In the genomic region with DNA sequence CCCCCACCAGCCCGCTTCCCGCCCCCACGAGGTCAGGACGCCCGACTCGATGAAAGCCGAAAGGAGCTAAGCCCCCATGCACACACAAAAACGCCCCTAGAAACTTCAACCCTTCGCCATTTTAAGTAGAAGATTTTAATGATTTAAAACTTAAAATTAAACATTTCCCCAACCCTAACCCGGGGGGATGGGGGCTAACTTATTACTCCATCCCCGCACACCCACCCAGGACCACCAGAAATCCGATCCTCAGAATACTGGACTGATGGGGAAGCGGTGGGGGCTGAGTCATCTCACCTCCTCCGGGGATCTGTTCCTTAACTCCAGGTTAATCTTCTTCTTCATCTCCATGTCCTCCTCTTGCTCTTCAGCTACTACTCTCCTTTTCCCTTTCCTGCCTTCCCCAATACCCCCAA, we compare ENCODE assay signal across 8 cellular contexts. TPM values are rescaled to one million over a fixed set of nuclear protein-coding genes. Genes with fewer than 3 reads are reported as not detected.
DNase-seq lines count a peak whose midpoint lies in the region; ATAC-seq and TF ChIP-seq lines count a peak whose summit lies in the region.

No MANE protein-coding gene starts in this region.

- no peaks in the 10 kb centered on the region for H3K27me3 Mint-ChIP-seq in activated T-cell treated with anti-CD3 and anti-CD28 coated beads, Interleukin-2, amount 50 U/mL, for 72 hours (ENCODE audit: low read depth)

- peaks cover 2 to 4% of the 10 kb centered on the region in 2 donors for H3K36me3 Mint-ChIP-seq in activated T-cell treated with anti-CD3 and anti-CD28 coated beads, Interleukin-2, amount 50 U/mL, for 72 hours (ENCODE audit: insufficient read depth in 2 of 2)

- TF ChIP-seq POLR2A in stomach (IDR thresholded peaks at IDR 0.05) = no peak

- no peak overlapping the region for H3K27ac Mint-ChIP-seq in activated T-cell treated with anti-CD3 and anti-CD28 coated beads, Interleukin-2, amount 50 U/mL, for 72 hours

- intact Hi-C loops in stomach (cut with DNase I; ENCODE audit: low total_unique reads) = no loop called here

- H3K4me3 Mint-ChIP-seq in activated T-cell treated with anti-CD3 and anti-CD28 coated beads, Interleukin-2, amount 50 U/mL, for 72 hours = no peak overlapping the region

- H3K9me3 Mint-ChIP-seq in activated T-cell treated with anti-CD3 and anti-CD28 coated beads, Interleukin-2, amount 50 U/mL, for 72 hours = no peaks in the 10 kb centered on the region

- H3K27me3 ChIP-seq in stomach = no peaks in the 10 kb centered on the region

- peak; percentile 47 for DNase-seq in CD1c-positive myeloid dendritic cell (ENCODE audit: extremely low spot score)
- no peak for DNase-seq in HFF-Myc (ENCODE audit: extremely low read depth, low read depth)
- DNase-seq in activated T-cell treated with anti-CD3 and anti-CD28 coated beads, Interleukin-2, amount 50 U/mL, for 72 hours = peak; percentile 35 to 45
- DNase-seq in hepatic stellate cell (ENCODE audit: low spot score) = peak; percentile 52
- no peak for DNase-seq in stomach
- DNase-seq in DMS153 treated with DMSO at 0.1 percent for 48 hours (lab: John Stamatoyannopoulos, UW; ENCODE audit: unreplicated experiment) = no peak

- H3K4me3 ChIP-seq in HFF-Myc (replicated peaks; ENCODE audit: low read depth, low read length) (peak overlapping the region; percentile 98), stomach (peak overlapping the region; percentile 78 to 95 (median 90))

- peaks cover 0 to 9% (median 9%) of the 10 kb centered on the region in 4 donors for H3K36me3 ChIP-seq in stomach

- H3K9me3 ChIP-seq in stomach = no peaks in the 10 kb centered on the region

- H3K4me1 Mint-ChIP-seq in activated T-cell treated with anti-CD3 and anti-CD28 coated beads, Interleukin-2, amount 50 U/mL, for 72 hours (ENCODE audit: low read depth) = peaks cover 19% of the 10 kb centered on the region

- H3K27ac ChIP-seq in stomach = peak overlapping the region; percentile 81 to 99 (median 94)

- TF ChIP-seq EP300 in stomach (IDR thresholded peaks at IDR 0.05) = no peak

- WGBS in stomach, 5 donors = 0 to 2% (median 1%) methylated on average over 14 of the region's 14 CpGs

- no peak for TF ChIP-seq CTCF in HFF-Myc (IDR thresholded peaks at IDR 0.05; ENCODE audit: low read depth, low read length, missing control alignments)
- no peak for TF ChIP-seq CTCF in stomach (IDR thresholded peaks at IDR 0.05)

- H3K4me1 ChIP-seq in stomach = peaks cover 4 to 30% (median 16%) of the 10 kb centered on the region in 4 donors

- ATAC-seq in activated T-cell treated with anti-CD3 and anti-CD28 coated beads, Interleukin-2, amount 50 U/mL, for 72 hours (replicated peaks in 1 of 2) = peak; percentile 0 to 4
- no peak for ATAC-seq in GM18520 (IDR thresholded peaks at IDR 0.05; ENCODE audit: unreplicated experiment)
- no peak for ATAC-seq in HG03196 (IDR thresholded peaks at IDR 0.05; ENCODE audit: unreplicated experiment)

RNA-seq across cellular contexts. Expression of a gene that starts 0.5 kb away (rescaled TPM):
- 100 to 1,000 TPM; 151 to 157 TPM for total RNA-seq in activated T-cell treated with anti-CD3 and anti-CD28 coated beads, Interleukin-2, amount 50 U/mL, for 72 hours
- total RNA-seq in stomach = 10 to 100 TPM in 4 of 5 donors, 1 to 10 TPM in 1; 7.0 to 33.2 (median 15.2) TPM
- 10 to 100 TPM; 15.4 to 19.9 (median 19.5) TPM for polyA plus RNA-seq in stomach

RNA-seq across cellular contexts. Expression of a gene that starts 22.1 kb away (rescaled TPM):
- not detected for total RNA-seq in activated T-cell treated with anti-CD3 and anti-CD28 coated beads, Interleukin-2, amount 50 U/mL, for 72 hours
- 1 to 10 TPM in 2 of 5 donors, not detected in 3; 1.0 to 1.1 TPM for total RNA-seq in stomach
- 1 to 10 TPM in 1 of 3 donors, under 1 TPM in 1, not detected in 1; 0.68 to 1.4 TPM for polyA plus RNA-seq in stomach

RNA-seq across cellular contexts. Expression of a gene that starts 33.4 kb away (rescaled TPM):
- total RNA-seq in activated T-cell treated with anti-CD3 and anti-CD28 coated beads, Interleukin-2, amount 50 U/mL, for 72 hours = 100 to 1,000 TPM; 128 to 129 TPM
- total RNA-seq in stomach = 100 to 1,000 TPM in 1 of 5 donors, 10 to 100 TPM in 4; 25.8 to 120 (median 49.1) TPM
- 10 to 100 TPM; 87.8 to 95.1 (median 89.5) TPM for polyA plus RNA-seq in stomach

RNA-seq across cellular contexts. Expression of a gene that starts 37.1 kb away (rescaled TPM):
- 1 to 10 TPM; 1.9 to 2.8 TPM for total RNA-seq in activated T-cell treated with anti-CD3 and anti-CD28 coated beads, Interleukin-2, amount 50 U/mL, for 72 hours
- total RNA-seq in stomach = 10 to 100 TPM in 1 of 5 donors, under 1 TPM in 1, not detected in 3; 0.43 to 40.8 TPM
- polyA plus RNA-seq in stomach = 10 to 100 TPM in 1 of 3 donors, 1 to 10 TPM in 2; 7.5 to 17.7 (median 8.7) TPM

RNA-seq across cellular contexts. Expression of a gene that starts 46.9 kb away (rescaled TPM):
- 1 to 10 TPM; 1.6 to 2.4 TPM for total RNA-seq in activated T-cell treated with anti-CD3 and anti-CD28 coated beads, Interleukin-2, amount 50 U/mL, for 72 hours
- total RNA-seq in stomach = 10 to 100 TPM in 1 of 5 donors, 1 to 10 TPM in 3, not detected in 1; 2.7 to 31.5 (median 2.9) TPM
- 10 to 100 TPM in 1 of 3 donors, 1 to 10 TPM in 2; 4.0 to 12.8 (median 6.3) TPM for polyA plus RNA-seq in stomach

Comparison
In these comparisons a context has a peak if more than half of its experiments do, and no peak if none do; other contexts are left out.
1. DNase-seq: peak in CD1c-positive myeloid dendritic cell (single experiment), activated T-cell treated with anti-CD3 and anti-CD28 coated beads, Interleukin-2, amount 50 U/mL, for 72 hours (2 of 2) and hepatic stellate cell (single experiment); none in HFF-Myc (single experiment), stomach (single experiment) and DMS153 treated with DMSO at 0.1 percent for 48 hours (single experiment).
2. ATAC-seq: peak in activated T-cell treated with anti-CD3 and anti-CD28 coated beads, Interleukin-2, amount 50 U/mL, for 72 hours (2 of 2); none in GM18520 (single experiment) and HG03196 (single experiment).
3. RNA of a gene that starts 0.5 kb away (total RNA-seq): 151 to 157 TPM in activated T-cell treated with anti-CD3 and anti-CD28 coated beads, Interleukin-2, amount 50 U/mL, for 72 hours; 7.0 to 33.2 TPM in stomach; every median in the first group is over 4 times any median in the second.